In genomic region chr11:12052676-12053605, GRCh38 we compare ENCODE assay signal across 10 cellular contexts. TPM values are rescaled to one million over a fixed set of nuclear protein-coding genes. Genes with fewer than 3 reads are reported as not detected.
DNase-seq lines count a peak whose midpoint lies in the region; ATAC-seq and TF ChIP-seq lines count a peak whose summit lies in the region.
"Had no signal": no experiment of that assay in that cellular context is flagged by ENCODE, and none has a peak within 500 bp of the region (broad histone marks: within the 10 kb centered on the region; RNA-seq: fewer than 3 reads in every experiment).

No MANE protein-coding gene starts in this region.

- intact Hi-C loops in mucosa of descending colon (cut with DNase I, micrococcal nuclease) = no loop called here

- TF ChIP-seq CTCF in astrocyte of the spinal cord (IDR thresholded peaks at IDR 0.05; ENCODE audit: low read depth, low read length) (peak; percentile 23), mucosa of descending colon (IDR thresholded peaks at IDR 0.05) (no peak)

- no peaks in the 10 kb centered on the region for H3K9me3 ChIP-seq in mucosa of descending colon

- H3K4me1 ChIP-seq in mucosa of descending colon (ENCODE audit: low read depth) = no peaks in the 10 kb centered on the region

- in situ Hi-C loops in astrocyte of the spinal cord (cut with HindIII; ENCODE audit: low sequenced_read_pairs) = no loop called here

- H3K36me3 ChIP-seq in mucosa of descending colon (ENCODE audit: low read depth) = no peaks in the 10 kb centered on the region

- H3K4me3 ChIP-seq in astrocyte of the spinal cord (ENCODE audit: low read depth, low read length) (no peak overlapping the region), mucosa of descending colon (no peak overlapping the region)

- DNase-seq in DMS153 (lab: John Stamatoyannopoulos, UW) (peak; percentile 17), DMS153 treated with DMSO at 0.1 percent for 48 hours (lab: John Stamatoyannopoulos, UW; ENCODE audit: unreplicated experiment) (no peak), NCI-H1436 (lab: John Stamatoyannopoulos, UW) (peak; percentile 49), astrocyte of the spinal cord (ENCODE audit: low read depth, low spot score) (no peak), mucosa of descending colon (no peak)
- DNase-seq: 8988T, NCI-H2171 had no signal

- peak; percentile 6 for ATAC-seq in mucosa of descending colon
- ATAC-seq in GM18502 (IDR thresholded peaks at IDR 0.05; ENCODE audit: poor library complexity, unreplicated experiment) = no peak
- ATAC-seq in HG02759 (IDR thresholded peaks at IDR 0.05; ENCODE audit: unreplicated experiment) = no peak
- no peak for ATAC-seq in GM21360 (IDR thresholded peaks at IDR 0.05; ENCODE audit: unreplicated experiment)

RNA-seq across cellular contexts. Expression of gene DKK3, which starts 44.5 kb away (rescaled TPM):
- 10 to 100 TPM in 2 of 3 donors, 1 to 10 TPM in 1; 9.1 to 52.9 (median 18.9) TPM for total RNA-seq in mucosa of descending colon

RNA-seq across cellular contexts. Expression of gene MICAL2, which starts 57.4 kb away (rescaled TPM):
- 100 to 1,000 TPM; 263 to 384 (median 312) TPM for total RNA-seq in mucosa of descending colon

Comparison
In these comparisons a context has a peak if more than half of its experiments do, and no peak if none do; other contexts are left out.
1. DNase-seq: peak in DMS153 (single experiment) and NCI-H1436 (single experiment); none in DMS153 treated with DMSO at 0.1 percent for 48 hours (single experiment), astrocyte of the spinal cord (single experiment) and mucosa of descending colon (0 of 3).